ENCODE assay signal across 12 cellular contexts in genomic region chr18:7902399-7902839, GRCh38.
DNase-seq lines count a peak whose midpoint lies in the region; ATAC-seq, FAIRE-seq and TF ChIP-seq lines count a peak whose summit lies in the region.
"Had no signal": no experiment of that assay in that cellular context is flagged by ENCODE, and none has a peak within 500 bp of the region (broad histone marks: within the 10 kb centered on the region; RNA-seq: fewer than 3 reads in every experiment).

No MANE protein-coding gene starts in this region.

- H3K4me3 Mint-ChIP-seq in HFFc6 (peak overlapping the region; percentile 83), endodermal cell (no peak overlapping the region)
- H3K4me3 Mint-ChIP-seq: activated B cell treated with CpG ODN at 0.5 μM for 24 hours; activated naive CD8-positive, alpha-beta T cell treated with anti-CD3 and anti-CD28 coated beads for 36 hours had no signal

- DNase-seq in HFFc6 (peak; percentile 49), endodermal cell (no peak), iris pigment epithelial cell (ENCODE audit: low read depth) (peak; percentile 97), smooth muscle cell of the brain vasculature (ENCODE audit: low read depth, low spot score) (peak; percentile 43), HTR-8/SVneo (ENCODE audit: insufficient read length, low spot score) (no peak), D721Med (ENCODE audit: insufficient read length, low spot score) (no peak), foreskin melanocyte (no peak)
- DNase-seq in activated naive CD4-positive, alpha-beta T cell treated with anti-CD3 and anti-CD28 coated beads, Interleukin-2, amount 50 U/mL, for 72 hours (ENCODE audit: low spot score in 2 of 2), result no peak
- DNase-seq: activated B cell treated with CpG ODN at 0.5 μM for 24 hours; activated CD8-positive, alpha-beta memory T cell treated with anti-CD3 and anti-CD28 coated beads, Interleukin-2, amount 50 U/mL, for 48 hours; activated naive CD8-positive, alpha-beta T cell treated with anti-CD3 and anti-CD28 coated beads for 36 hours; effector memory CD4-positive, alpha-beta T cell had no signal

- H3K9me3 ChIP-seq in endodermal cell (ENCODE audit: control insufficient read depth, low read length), result no peaks in the 10 kb centered on the region

- TF ChIP-seq CTCF in HFFc6 (IDR thresholded peaks at IDR 0.05), result no peak
- TF ChIP-seq CTCF in endodermal cell (conservative IDR thresholded peaks at IDR 0.05), result no peak
- no peak for TF ChIP-seq CTCF in D721Med (IDR thresholded peaks at IDR 0.05; ENCODE audit: insufficient read depth, missing control alignments)

- no peak overlapping the region for H3K9ac ChIP-seq in endodermal cell (ENCODE audit: extremely low read depth, low read length, poor library complexity, severe bottlenecking)

- no peak for ATAC-seq in activated naive CD4-positive, alpha-beta T cell treated with anti-CD3 and anti-CD28 coated beads, Interleukin-2, amount 50 U/mL, for 72 hours

- H3K27me3 Mint-ChIP-seq in HFFc6 (ENCODE audit: insufficient read depth) (no peaks in the 10 kb centered on the region), endodermal cell (ENCODE audit: insufficient read depth) (no peaks in the 10 kb centered on the region)
- H3K27me3 Mint-ChIP-seq: activated B cell treated with CpG ODN at 0.5 μM for 24 hours; activated naive CD8-positive, alpha-beta T cell treated with anti-CD3 and anti-CD28 coated beads for 36 hours had no signal

- peaks cover 5% of the 10 kb centered on the region for H3K4me1 ChIP-seq in endodermal cell (ENCODE audit: control insufficient read depth, insufficient read depth, low read length)

- no peak for FAIRE-seq in HTR-8/SVneo (lab: Jason Lieb, UNC)
- no peak for FAIRE-seq in D721Med (lab: Jason Lieb, UNC)

- 94 to 95% methylated on average over 4 to 5 of the region's 5 CpGs for WGBS in endodermal cell (ENCODE audit: insufficient coverage in 1 of 2, insufficient read length in 1 of 2), 2 experiments

- no peaks in the 10 kb centered on the region for H3K27me3 ChIP-seq in endodermal cell (ENCODE audit: control insufficient read depth, insufficient read depth, low read length, poor library complexity, severe bottlenecking)

- peak overlapping the region; percentile 90 for H3K27ac Mint-ChIP-seq in HFFc6
- H3K27ac Mint-ChIP-seq in endodermal cell, result peak overlapping the region; percentile 75
- H3K27ac Mint-ChIP-seq in activated naive CD4-positive, alpha-beta T cell treated with anti-CD3 and anti-CD28 coated beads, Interleukin-2, amount 50 U/mL, for 72 hours, result no peak overlapping the region
- H3K27ac Mint-ChIP-seq: activated B cell treated with CpG ODN at 0.5 μM for 24 hours; activated naive CD8-positive, alpha-beta T cell treated with anti-CD3 and anti-CD28 coated beads for 36 hours had no signal

- H3K4me3 ChIP-seq in endodermal cell (ENCODE audit: low read length), result no peak overlapping the region

- H3K27ac ChIP-seq in endodermal cell (ENCODE audit: low read depth, low read length), result no peak overlapping the region

- H3K4me1 Mint-ChIP-seq in HFFc6 (ENCODE audit: low read depth) (peaks cover 51% of the 10 kb centered on the region), endodermal cell (peaks cover 20% of the 10 kb centered on the region)
- H3K4me1 Mint-ChIP-seq: activated B cell treated with CpG ODN at 0.5 μM for 24 hours; activated naive CD8-positive, alpha-beta T cell treated with anti-CD3 and anti-CD28 coated beads for 36 hours had no signal

- peaks cover 14% of the 10 kb centered on the region for H3K36me3 Mint-ChIP-seq in HFFc6 (ENCODE audit: low read depth)
- H3K36me3 Mint-ChIP-seq in endodermal cell (ENCODE audit: low read depth), result no peaks in the 10 kb centered on the region
- H3K36me3 Mint-ChIP-seq in activated naive CD4-positive, alpha-beta T cell treated with anti-CD3 and anti-CD28 coated beads, Interleukin-2, amount 50 U/mL, for 72 hours, result peaks cover 0 to 5% of the 10 kb centered on the region in 2 donors
- H3K36me3 Mint-ChIP-seq: activated naive CD8-positive, alpha-beta T cell treated with anti-CD3 and anti-CD28 coated beads for 36 hours had no signal

- H3K36me3 ChIP-seq in endodermal cell (ENCODE audit: control insufficient read depth, insufficient read depth, low read length), result peaks cover 5% of the 10 kb centered on the region

- H3K9me3 Mint-ChIP-seq in HFFc6 (no peaks in the 10 kb centered on the region), endodermal cell (no peaks in the 10 kb centered on the region)
- peaks cover 5 to 17% of the 10 kb centered on the region in 2 donors for H3K9me3 Mint-ChIP-seq in activated naive CD4-positive, alpha-beta T cell treated with anti-CD3 and anti-CD28 coated beads, Interleukin-2, amount 50 U/mL, for 72 hours
- H3K9me3 Mint-ChIP-seq: activated B cell treated with CpG ODN at 0.5 μM for 24 hours; activated naive CD8-positive, alpha-beta T cell treated with anti-CD3 and anti-CD28 coated beads for 36 hours had no signal

Comparison
In these comparisons a context has a peak if more than half of its experiments do, and no peak if none do; other contexts are left out.
1. DNase-seq: peak in HFFc6 (single experiment), iris pigment epithelial cell (single experiment) and smooth muscle cell of the brain vasculature (single experiment); none in endodermal cell (single experiment), HTR-8/SVneo (single experiment), D721Med (single experiment), foreskin melanocyte (single experiment) and activated naive CD4-positive, alpha-beta T cell treated with anti-CD3 and anti-CD28 coated beads, Interleukin-2, amount 50 U/mL, for 72 hours (0 of 2).
2. H3K27ac Mint-ChIP-seq: peak in HFFc6 (single experiment) and endodermal cell (single experiment); none in activated naive CD4-positive, alpha-beta T cell treated with anti-CD3 and anti-CD28 coated beads, Interleukin-2, amount 50 U/mL, for 72 hours (0 of 2).